25 cellular contexts compared by ENCODE assay signal in genomic region chr10:34002896-34003295, GRCh38.
"Had no signal": no experiment of that assay in that cellular context is flagged by ENCODE, and none has a peak within 500 bp of the region (broad histone marks: within the 10 kb centered on the region; RNA-seq: fewer than 3 reads in every experiment).

No MANE protein-coding gene starts in this region.

- H3K4me2 ChIP-seq: smooth muscle cell had no signal

- H3K4me3 ChIP-seq: lung, prostate gland, right atrium auricular region, smooth muscle cell, suprapubic skin, transverse colon, upper lobe of right lung, uterus had no signal

- H3K27me3 Mint-ChIP-seq: memory B cell; stimulated activated naive CD8-positive, alpha-beta T cell treated with anti-CD3 and anti-CD28 coated beads, Interleukin-15, amount 100 ng/mL, for 72 hours had no signal

- H3K4me1 ChIP-seq: prostate gland, right atrium auricular region, suprapubic skin, transverse colon, upper lobe of right lung, uterus had no signal

- FAIRE-seq: endometrium, frontal cortex, kidney had no signal

- H3K4me1 Mint-ChIP-seq: memory B cell; stimulated activated naive CD8-positive, alpha-beta T cell treated with anti-CD3 and anti-CD28 coated beads, Interleukin-15, amount 100 ng/mL, for 72 hours had no signal

- DNase-seq: cortex of kidney; effector memory CD8-positive, alpha-beta T cell; erythroblast; kidney; nucleus accumbens; stimulated activated CD4-positive, alpha-beta T cell treated with anti-CD3 and anti-CD28 coated beads, Interleukin-12 subunit alpha, Interleukin-12 subunit beta, amount 100 ng/mL, for 4 hours; stimulated activated CD4-positive, alpha-beta T cell treated with anti-CD3 and anti-CD28 coated beads, Interleukin-1b, Interleukin-23, amount 100 ng/mL, for 48 hours; stimulated activated CD4-positive, alpha-beta T cell treated with anti-CD3 and anti-CD28 coated beads, Interleukin-4, amount 100 ng/mL, for 1 hour; stimulated activated CD8-positive, alpha-beta memory T cell treated with anti-CD3 and anti-CD28 coated beads, Interleukin-4, amount 100 ng/mL, for 48 hours; stimulated activated naive CD4-positive, alpha-beta T cell; stimulated activated naive CD8-positive, alpha-beta T cell treated with anti-CD3 and anti-CD28 coated beads, Interleukin-15, amount 100 ng/mL, for 72 hours; transverse colon; upper lobe of right lung; uterus had no signal

- H3K27ac ChIP-seq: prostate gland, right atrium auricular region, suprapubic skin, transverse colon, upper lobe of right lung, uterus had no signal

- H3K36me3 ChIP-seq: prostate gland, right atrium auricular region, suprapubic skin, transverse colon, upper lobe of right lung, uterus had no signal

- H3K9me3 ChIP-seq: prostate gland, suprapubic skin, transverse colon, upper lobe of right lung, uterus had no signal

- H3K9me3 Mint-ChIP-seq: effector memory CD8-positive, alpha-beta T cell; memory B cell; natural killer cell treated with Interleukin-12 subunit alpha and Interleukin-12 subunit beta and Interleukin-15 and Interleukin-18, amount 100 ng/mL, for 72 hours; stimulated activated naive CD8-positive, alpha-beta T cell treated with anti-CD3 and anti-CD28 coated beads, Interleukin-15, amount 100 ng/mL, for 72 hours had no signal

- H3K27me3 ChIP-seq: right atrium auricular region, suprapubic skin, transverse colon, upper lobe of right lung, uterus had no signal

- H3K27ac Mint-ChIP-seq: effector memory CD8-positive, alpha-beta T cell; memory B cell; natural killer cell treated with Interleukin-12 subunit alpha and Interleukin-12 subunit beta and Interleukin-15 and Interleukin-18, amount 100 ng/mL, for 72 hours; stimulated activated naive CD8-positive, alpha-beta T cell treated with anti-CD3 and anti-CD28 coated beads, Interleukin-15, amount 100 ng/mL, for 72 hours had no signal

- ATAC-seq: effector memory CD8-positive, alpha-beta T cell; left lobe of liver; natural killer cell treated with Interleukin-12 subunit alpha and Interleukin-12 subunit beta and Interleukin-15 and Interleukin-18, amount 100 ng/mL, for 72 hours; sciatic nerve; stimulated activated naive CD8-positive, alpha-beta T cell treated with anti-CD3 and anti-CD28 coated beads, Interleukin-15, amount 100 ng/mL, for 72 hours; upper lobe of right lung had no signal

- H3K4me3 Mint-ChIP-seq: effector memory CD8-positive, alpha-beta T cell; memory B cell; natural killer cell treated with Interleukin-12 subunit alpha and Interleukin-12 subunit beta and Interleukin-15 and Interleukin-18, amount 100 ng/mL, for 72 hours; stimulated activated naive CD8-positive, alpha-beta T cell treated with anti-CD3 and anti-CD28 coated beads, Interleukin-15, amount 100 ng/mL, for 72 hours had no signal

- H3K36me3 Mint-ChIP-seq: memory B cell; natural killer cell treated with Interleukin-12 subunit alpha and Interleukin-12 subunit beta and Interleukin-15 and Interleukin-18, amount 100 ng/mL, for 72 hours had no signal
